20 cellular contexts compared by ENCODE assay signal in the genomic region with DNA sequence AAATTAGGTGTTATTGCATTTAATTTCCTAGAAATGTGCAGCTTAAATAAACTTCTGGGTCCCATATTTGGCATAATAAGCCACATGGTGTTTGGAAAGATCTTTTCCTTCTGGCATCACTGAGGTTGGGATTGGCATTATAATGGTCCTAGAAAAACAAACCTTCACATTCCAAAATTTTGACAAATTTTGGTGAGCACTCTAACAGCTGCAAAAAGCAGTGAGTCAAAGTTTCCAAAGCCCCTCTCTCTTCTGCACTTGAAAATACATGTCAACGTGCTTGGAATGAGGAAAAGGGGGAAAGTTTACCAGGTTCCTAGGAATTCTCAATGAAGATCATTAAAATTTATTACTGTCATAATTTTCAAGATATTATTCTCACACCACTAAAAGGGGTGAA.
DNase-seq lines count a peak whose midpoint lies in the region; ATAC-seq lines count a peak whose summit lies in the region.
"Had no signal": no experiment of that assay in that cellular context is flagged by ENCODE, and none has a peak within 500 bp of the region (broad histone marks: within the 10 kb centered on the region; RNA-seq: fewer than 3 reads in every experiment).

No MANE protein-coding gene starts in this region.

- POLR2A ChIA-PET in naive thymus-derived CD4-positive, alpha-beta T cell (lab: Charles Lee), result interaction anchor here (0.6 to 13.6 kb wide), 10 partner anchors 8 to 82 kb away, joined by 3 to 215 read pairs (median 4); no protein-coding TSS in a partner anchor

- intact Hi-C loops in naive thymus-derived CD4-positive, alpha-beta T cell (cut with micrococcal nuclease), result loop anchor here in 1 of 2 donors (1.0 kb wide), 1 partner anchor 11 kb away; no protein-coding TSS in a partner anchor

- no peak for ATAC-seq in naive thymus-derived CD4-positive, alpha-beta T cell

- peaks cover 18 to 84% (median 61%) of the 10 kb centered on the region in 10 experiments for H3K4me1 ChIP-seq in BLaER1 treated with 17β-estradiol and CSF1 and Interleukin-3, amounts not matched to agents 10 nM and 100 nM
- peaks cover 9 to 54% of the 10 kb centered on the region in 2 donors for H3K4me1 ChIP-seq in naive thymus-derived CD4-positive, alpha-beta T cell (ENCODE audit: control insufficient read depth in 2 of 2, insufficient read depth in 2 of 2, low read length in 2 of 2)

- no peaks in the 10 kb centered on the region for H4K20me1 ChIP-seq in BLaER1 treated with 17β-estradiol and CSF1 and Interleukin-3, amounts not matched to agents 10 nM and 100 nM

- peaks cover 0 to 16% (median 3%) of the 10 kb centered on the region in 5 donors for H3K36me3 Mint-ChIP-seq in naive thymus-derived CD4-positive, alpha-beta T cell

- H3K4me2 ChIP-seq in BLaER1 treated with 17β-estradiol and CSF1 and Interleukin-3, amounts not matched to agents 10 nM and 100 nM, result peak overlapping the region in 8 of 11 experiments; percentile 45 to 77 (median 72); a peak in 15 of 22 replicates

- peaks cover 52 to 93% (median 89%) of the 10 kb centered on the region in 7 donors for H3K4me1 Mint-ChIP-seq in naive thymus-derived CD4-positive, alpha-beta T cell

- peak overlapping the region in 2 of 11 experiments; percentile 60 to 62; a peak in 1 of 22 replicates for H3K9ac ChIP-seq in BLaER1 treated with 17β-estradiol and CSF1 and Interleukin-3, amounts not matched to agents 10 nM and 100 nM

- H3K27ac ChIP-seq in BLaER1 treated with 17β-estradiol and CSF1 and Interleukin-3, amounts not matched to agents 10 nM and 100 nM, result peak overlapping the region in 8 of 11 experiments; percentile 5 to 94 (median 64); a peak in 14 of 22 replicates
- peak overlapping the region; percentile 22 for H3K27ac ChIP-seq in naive thymus-derived CD4-positive, alpha-beta T cell (ENCODE audit: low read depth, low read length)
- H3K27ac ChIP-seq: sigmoid colon had no signal

- DNase-seq in LHCN-M2 (ENCODE audit: low read depth) (peak; percentile 98), amniotic stem cell (lab: John Stamatoyannopoulos, UW) (peak; percentile 53), activated gamma-delta T cell treated with Interleukin-2 at 50 U/mL for 16 hours (no peak), ureter (ENCODE audit: low spot score) (no peak), SIG-M5 (lab: John Stamatoyannopoulos, UW) (no peak)
- no peak for DNase-seq in naive thymus-derived CD4-positive, alpha-beta T cell
- DNase-seq in stimulated activated CD4-positive, alpha-beta T cell treated with anti-CD3 and anti-CD28 coated beads, Interleukin-4, amount 100 ng/mL, for 4 hours, result no peak
- DNase-seq: activated CD4-positive, alpha-beta T cell treated with anti-CD3 and anti-CD28 coated beads for 48 hours; BE2C; DMS53; effector CD4-positive, alpha-beta T cell; NCI-H1930; NCI-H526; occipital lobe; sigmoid colon; stimulated activated naive CD4-positive, alpha-beta T cell had no signal

- H3K9me3 Mint-ChIP-seq in naive thymus-derived CD4-positive, alpha-beta T cell, result peaks cover 0 to 9% (median 0%) of the 10 kb centered on the region in 11 donors
- H3K9me3 Mint-ChIP-seq: activated T-helper 1 cell treated with anti-CD3 and anti-CD28 coated beads, Interleukin-12 subunit alpha, Interleukin-12 subunit beta, Interleukin-2, Interleukin-4 antibody, amounts not matched to agents 30 ng/mL and 10 ng/mL and 1 ng/mL, durations not matched to agents 14 hours and 24 hours and 36 hours had no signal

- peak overlapping the region in 6 of 9 donors; percentile 26 to 89 (median 83) for H3K27ac Mint-ChIP-seq in naive thymus-derived CD4-positive, alpha-beta T cell

- peaks cover 0 to 4% (median 0%) of the 10 kb centered on the region in 11 experiments; a peak in 2 of 22 replicates for H3K9me3 ChIP-seq in BLaER1 treated with 17β-estradiol and CSF1 and Interleukin-3, amounts not matched to agents 10 nM and 100 nM (replicated peaks in 1 of 11)
- H3K9me3 ChIP-seq in naive thymus-derived CD4-positive, alpha-beta T cell (ENCODE audit: control insufficient read depth in 2 of 3, low read length in 3 of 3), result no peaks in the 10 kb centered on the region
- H3K9me3 ChIP-seq: BE2C, sigmoid colon had no signal

- no peaks in the 10 kb centered on the region for H3K27me3 Mint-ChIP-seq in naive thymus-derived CD4-positive, alpha-beta T cell

- H3K27me3 ChIP-seq in BLaER1 treated with 17β-estradiol and CSF1 and Interleukin-3, amounts not matched to agents 10 nM and 100 nM, result no peaks in the 10 kb centered on the region
- no peaks in the 10 kb centered on the region for H3K27me3 ChIP-seq in naive thymus-derived CD4-positive, alpha-beta T cell (ENCODE audit: control insufficient read depth in 2 of 2, insufficient read depth in 2 of 2, low read length in 2 of 2)
- H3K27me3 ChIP-seq: BE2C, sigmoid colon had no signal

- no peak overlapping the region for H3K4me3 ChIP-seq in BLaER1 treated with 17β-estradiol and CSF1 and Interleukin-3, amounts not matched to agents 10 nM and 100 nM
- H3K4me3 ChIP-seq in naive thymus-derived CD4-positive, alpha-beta T cell (ENCODE audit: low read length), result no peak overlapping the region
- H3K4me3 ChIP-seq: GM12878, lung, sigmoid colon had no signal

- CTCF ChIA-PET in naive thymus-derived CD4-positive, alpha-beta T cell (lab: Charles Lee), result interaction anchor here (1.4 to 2.0 kb wide), 2 partner anchors 10 kb away, joined by 3 to 5 read pairs; no protein-coding TSS in a partner anchor

- H3K36me3 ChIP-seq in BLaER1 treated with 17β-estradiol and CSF1 and Interleukin-3, amounts not matched to agents 10 nM and 100 nM, result no peaks in the 10 kb centered on the region
- no peaks in the 10 kb centered on the region for H3K36me3 ChIP-seq in naive thymus-derived CD4-positive, alpha-beta T cell (ENCODE audit: control insufficient read depth in 2 of 3, insufficient read depth in 3 of 3, low read length in 3 of 3)
- H3K36me3 ChIP-seq: BE2C, sigmoid colon had no signal

- H3K4me3 Mint-ChIP-seq in naive thymus-derived CD4-positive, alpha-beta T cell, result peak overlapping the region in 4 of 10 donors; percentile 8 to 65 (median 30)
- H3K4me3 Mint-ChIP-seq: activated T-helper 1 cell treated with anti-CD3 and anti-CD28 coated beads, Interleukin-12 subunit alpha, Interleukin-12 subunit beta, Interleukin-2, Interleukin-4 antibody, amounts not matched to agents 30 ng/mL and 10 ng/mL and 1 ng/mL, durations not matched to agents 14 hours and 24 hours and 36 hours had no signal

Comparison
In these comparisons a context has a peak if more than half of its experiments do, and no peak if none do; other contexts are left out.
1. DNase-seq: peak in LHCN-M2 (single experiment) and amniotic stem cell (single experiment); none in naive thymus-derived CD4-positive, alpha-beta T cell (0 of 9), stimulated activated CD4-positive, alpha-beta T cell treated with anti-CD3 and anti-CD28 coated beads, Interleukin-4, amount 100 ng/mL, for 4 hours (0 of 2), activated gamma-delta T cell treated with Interleukin-2 at 50 U/mL for 16 hours (single experiment), ureter (single experiment) and SIG-M5 (single experiment).